9 cellular contexts compared by ENCODE assay signal in the genomic region with DNA sequence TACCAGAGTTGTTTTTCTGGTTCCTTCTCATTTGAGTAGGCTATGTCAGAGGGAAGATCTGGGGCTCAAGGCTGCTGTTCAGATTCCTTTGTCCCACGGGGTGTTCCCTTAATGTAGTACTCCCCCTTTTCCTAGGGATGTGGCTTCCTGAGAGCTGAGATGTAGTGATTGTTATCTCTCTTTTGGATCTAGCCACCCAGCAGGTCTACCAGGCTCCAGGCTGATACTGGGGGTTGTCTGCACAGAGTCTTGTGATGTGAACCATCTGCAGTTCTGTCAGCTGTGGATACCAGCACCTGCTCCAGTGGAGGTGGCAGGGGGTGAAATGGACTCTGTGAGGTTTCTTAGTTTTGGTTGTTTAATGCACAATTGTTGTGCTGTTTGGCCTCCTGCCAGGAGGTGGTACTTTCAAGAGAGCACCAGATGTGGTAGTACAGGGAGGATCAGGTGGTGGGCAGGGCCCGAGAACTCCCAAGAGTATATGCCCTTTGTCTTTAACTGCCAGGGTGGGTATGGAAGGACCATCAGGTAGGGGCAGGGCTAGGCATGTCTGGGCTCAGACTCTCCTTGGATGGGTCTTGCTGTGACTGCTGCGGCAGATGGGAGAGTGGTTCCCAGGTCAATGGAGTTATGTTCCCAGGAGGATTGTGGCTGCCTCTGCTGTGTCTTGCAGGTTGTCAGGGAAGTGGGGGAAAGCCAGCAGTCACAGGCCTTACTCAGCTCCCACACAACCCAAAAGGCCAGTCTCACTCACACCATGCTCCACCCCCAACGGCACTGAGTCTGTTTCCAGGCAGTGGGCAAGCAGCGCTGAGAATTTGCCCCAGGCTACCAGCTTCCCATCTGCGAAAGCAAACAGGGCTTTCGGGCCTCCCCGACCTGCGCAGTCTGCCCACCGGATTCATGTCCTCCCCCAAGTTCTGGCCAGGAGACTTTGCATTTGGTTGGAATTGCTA.
A peak's percentile ranks its signal among the peaks of the same experiment; 100 is the strongest.
DNase-seq lines count a peak whose midpoint lies in the region; ATAC-seq and TF ChIP-seq lines count a peak whose summit lies in the region.
"Had no signal": no experiment of that assay in that cellular context is flagged by ENCODE, and none has a peak within 500 bp of the region (broad histone marks: within the 10 kb centered on the region; RNA-seq: fewer than 3 reads in every experiment).

No MANE protein-coding gene starts in this region.

- no peak for TF ChIP-seq CTCF in OCI-LY1 (IDR thresholded peaks at IDR 0.05; ENCODE audit: low read length)
- TF ChIP-seq CTCF in osteocyte (IDR thresholded peaks at IDR 0.05): no peak

- peaks cover 16% of the 10 kb centered on the region for H3K4me1 Mint-ChIP-seq in osteocyte (ENCODE audit: unreplicated experiment)
- peaks cover 3% of the 10 kb centered on the region for H3K4me1 Mint-ChIP-seq in activated T-cell treated with anti-CD3 and anti-CD28 coated beads, Interleukin-2, amount 50 U/mL, for 24 hours (ENCODE audit: low read depth)
- H3K4me1 Mint-ChIP-seq: nephron had no signal

- H4K20me1 ChIP-seq in OCI-LY1 (ENCODE audit: insufficient read depth, low read length): no peaks in the 10 kb centered on the region

- H3K27me3 ChIP-seq in OCI-LY1 (ENCODE audit: insufficient read depth, low read length): no peaks in the 10 kb centered on the region

- no peaks in the 10 kb centered on the region; the same call in 1 of the 2 replicates for H3K36me3 ChIP-seq in OCI-LY1 (ENCODE audit: insufficient read depth, low read length)

- H3K9me3 ChIP-seq in OCI-LY1 (ENCODE audit: low read length): peaks cover 10% of the 10 kb centered on the region; the same call in 1 of the 2 replicates

- H3K27ac Mint-ChIP-seq in osteocyte (ENCODE audit: unreplicated experiment): peak overlapping the region; percentile 27
- no peak overlapping the region for H3K27ac Mint-ChIP-seq in activated T-cell treated with anti-CD3 and anti-CD28 coated beads, Interleukin-2, amount 50 U/mL, for 24 hours
- H3K27ac Mint-ChIP-seq: nephron had no signal

- no peaks in the 10 kb centered on the region for H3K79me2 ChIP-seq in OCI-LY1 (ENCODE audit: insufficient read depth, low read length)

- H3K4me1 ChIP-seq in OCI-LY1 (ENCODE audit: insufficient read depth, low read length, severe bottlenecking): peaks cover 31% of the 10 kb centered on the region

- H3K36me3 Mint-ChIP-seq in osteocyte (ENCODE audit: unreplicated experiment): no peaks in the 10 kb centered on the region
- H3K36me3 Mint-ChIP-seq in activated T-cell treated with anti-CD3 and anti-CD28 coated beads, Interleukin-2, amount 50 U/mL, for 24 hours (ENCODE audit: low read depth): no peaks in the 10 kb centered on the region

- H3K4me3 Mint-ChIP-seq in osteocyte (ENCODE audit: unreplicated experiment): no peak overlapping the region
- H3K4me3 Mint-ChIP-seq in activated T-cell treated with anti-CD3 and anti-CD28 coated beads, Interleukin-2, amount 50 U/mL, for 24 hours: no peak overlapping the region
- H3K4me3 Mint-ChIP-seq: nephron had no signal

- peak overlapping the region; percentile 63 for H3K4me2 ChIP-seq in OCI-LY1 (ENCODE audit: low read length)

- 0 out of 2 replicates have a peak overlapping the region, but pooled peaks have one; percentile 34 for H2AFZ ChIP-seq in OCI-LY1 (ENCODE audit: low read length)

- DNase-seq in osteocyte (ENCODE audit: extremely low spot score, unreplicated experiment): no peak
- DNase-seq in RKO (ENCODE audit: low spot score): no peak
- no peak for DNase-seq in activated T-cell treated with anti-CD3 and anti-CD28 coated beads, Interleukin-2, amount 50 U/mL, for 24 hours
- DNase-seq in SIG-M5 treated with dmso at 0.1 percent for 504 hours (lab: John Stamatoyannopoulos, UW; ENCODE audit: unreplicated experiment): no peak

- H3K9me2 ChIP-seq in OCI-LY1 (ENCODE audit: low read depth, low read length): no peaks in the 10 kb centered on the region

- peak overlapping the region; percentile 56 for H3K9ac ChIP-seq in OCI-LY1 (ENCODE audit: low read length)

- peaks cover 10% of the 10 kb centered on the region for H3K9me3 Mint-ChIP-seq in osteocyte (ENCODE audit: unreplicated experiment)
- H3K9me3 Mint-ChIP-seq in activated T-cell treated with anti-CD3 and anti-CD28 coated beads, Interleukin-2, amount 50 U/mL, for 24 hours: peaks cover 9% of the 10 kb centered on the region

- peak; percentile 80 for ATAC-seq in GM18907 (IDR thresholded peaks at IDR 0.05; ENCODE audit: unreplicated experiment)
- ATAC-seq in HG03108 (IDR thresholded peaks at IDR 0.05; ENCODE audit: unreplicated experiment): peak; percentile 54
- no peak for ATAC-seq in GM18873 (IDR thresholded peaks at IDR 0.05; ENCODE audit: low FRiP score, unreplicated experiment)

- H3K27ac ChIP-seq in OCI-LY1 (ENCODE audit: low read depth, low read length, poor library complexity, severe bottlenecking): peak overlapping the region; percentile 96

- H3F3A ChIP-seq in OCI-LY1 (ENCODE audit: insufficient read depth, low read length): no peaks in the 10 kb centered on the region

- H3K4me3 ChIP-seq in OCI-LY1 (ENCODE audit: low read depth, low read length, poor library complexity, severe bottlenecking): no peak overlapping the region

- H3K27me3 Mint-ChIP-seq in osteocyte (ENCODE audit: unreplicated experiment): peaks cover 44% of the 10 kb centered on the region
- H3K27me3 Mint-ChIP-seq in activated T-cell treated with anti-CD3 and anti-CD28 coated beads, Interleukin-2, amount 50 U/mL, for 24 hours: peaks cover 22% of the 10 kb centered on the region
